ENCODE assay signal across 8 cellular contexts in the genomic region with DNA sequence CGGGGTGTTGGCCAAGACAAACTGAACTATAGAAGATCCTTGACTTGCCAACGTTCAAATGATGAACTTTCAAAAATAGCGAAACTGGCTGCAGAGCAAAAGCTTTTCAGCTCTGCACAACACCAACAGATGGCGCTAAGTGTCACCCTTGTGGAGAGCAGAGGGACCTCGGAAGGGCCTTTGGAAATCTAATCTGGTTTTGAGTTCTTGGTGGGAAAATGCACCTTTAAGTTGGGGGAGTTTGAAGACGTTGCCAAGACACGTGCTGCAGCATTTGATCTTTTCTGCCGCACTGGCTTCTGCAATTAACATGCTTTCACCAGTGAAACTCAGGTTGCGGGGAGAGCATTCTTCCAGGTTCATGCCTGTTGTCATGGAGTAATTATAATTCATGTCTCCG. TPM values are rescaled to one million over a fixed set of nuclear protein-coding genes. Genes with fewer than 3 reads are reported as not detected.
A peak's percentile ranks its signal among the peaks of the same experiment; 100 is the strongest.
DNase-seq lines count a peak whose midpoint lies in the region; ATAC-seq and TF ChIP-seq lines count a peak whose summit lies in the region.

No MANE protein-coding gene starts in this region.

- WGBS in right cardiac atrium: 41% methylated on average over 10 of the region's 10 CpGs

- DNase-seq in cardiac muscle cell (ENCODE audit: low read depth in 1 of 2, low spot score in 1 of 2): peak; percentile 17 to 52
- no peak for DNase-seq in right cardiac atrium
- DNase-seq in NCI-H526 (lab: John Stamatoyannopoulos, UW): peak; percentile 11 to 70
- DNase-seq in colonic mucosa: peak; percentile 20
- no peak for DNase-seq in retinal pigment epithelial cell (ENCODE audit: low read depth)
- DNase-seq in activated naive CD4-positive, alpha-beta T cell treated with anti-CD3 and anti-CD28 coated beads, Interleukin-2, amount 50 U/mL, for 16 hours: no peak

- TF ChIP-seq CTCF in cardiac muscle cell (IDR thresholded peaks at IDR 0.05; ENCODE audit: low read depth, low read length): peak; percentile 38
- peak; percentile 50 for TF ChIP-seq CTCF in colonic mucosa (IDR thresholded peaks at IDR 0.05)
- peak; percentile 74 for TF ChIP-seq CTCF in retinal pigment epithelial cell (conservative IDR thresholded peaks at IDR 0.05; ENCODE audit: low read depth, low read length)

- no peaks in the 10 kb centered on the region for H3K36me3 ChIP-seq in cardiac muscle cell
- H3K36me3 ChIP-seq in colonic mucosa: no peaks in the 10 kb centered on the region

- no peak overlapping the region for H3K9ac ChIP-seq in colonic mucosa (ENCODE audit: low read depth in 2 of 2, low read length in 2 of 2)

- no peaks in the 10 kb centered on the region for H3K9me3 ChIP-seq in cardiac muscle cell (ENCODE audit: low read depth)
- no peaks in the 10 kb centered on the region for H3K9me3 ChIP-seq in right cardiac atrium (ENCODE audit: control insufficient read depth, low read length)
- no peaks in the 10 kb centered on the region for H3K9me3 ChIP-seq in colonic mucosa

- intact Hi-C loops in right cardiac atrium (cut with DNase I): no loop called here
- intact Hi-C loops in colonic mucosa (cut with DNase I): no loop called here

- H3K4me1 ChIP-seq in cardiac muscle cell (ENCODE audit: low read depth) (peaks cover 9% of the 10 kb centered on the region), right cardiac atrium (ENCODE audit: control insufficient read depth, insufficient read depth, low read length) (no peaks in the 10 kb centered on the region), colonic mucosa (no peaks in the 10 kb centered on the region)

- H3K27me3 ChIP-seq in cardiac muscle cell (no peaks in the 10 kb centered on the region), right cardiac atrium (ENCODE audit: control insufficient read depth, insufficient read depth) (no peaks in the 10 kb centered on the region), colonic mucosa (no peaks in the 10 kb centered on the region)

- H3K4me3 ChIP-seq in cardiac muscle cell (no peak overlapping the region), right cardiac atrium (ENCODE audit: low read length) (no peak overlapping the region), colonic mucosa (no peak overlapping the region), retinal pigment epithelial cell (ENCODE audit: low read length) (no peak overlapping the region)

- H3K27ac ChIP-seq in cardiac muscle cell (no peak overlapping the region), right cardiac atrium (ENCODE audit: low read length) (no peak overlapping the region), colonic mucosa (no peak overlapping the region)

- no peak for ATAC-seq in right cardiac atrium
- ATAC-seq in GM18873 (IDR thresholded peaks at IDR 0.05; ENCODE audit: low FRiP score, unreplicated experiment): no peak
- no peak for ATAC-seq in HG03095 (IDR thresholded peaks at IDR 0.05; ENCODE audit: unreplicated experiment)

RNA-seq across cellular contexts. Expression of gene WDR11, which starts 26.3 kb away (rescaled TPM):
- 31.6 and 40.3 TPM in 2 replicates for total RNA-seq in cardiac muscle cell
- polyA plus RNA-seq in cardiac muscle cell: 31.2 and 32.2 TPM in 2 replicates
- 10 to 100 TPM; 14.6 to 21.9 (median 16.8) TPM for total RNA-seq in right cardiac atrium
- polyA plus RNA-seq in right cardiac atrium: 10.2 TPM
- total RNA-seq in colonic mucosa: 10 to 100 TPM; 35.5 to 42.2 TPM

Comparison
In these comparisons a context has a peak if more than half of its experiments do, and no peak if none do; other contexts are left out.
1. DNase-seq: peak in cardiac muscle cell (2 of 2), NCI-H526 (2 of 2) and colonic mucosa (single experiment); none in right cardiac atrium (0 of 3), retinal pigment epithelial cell (single experiment) and activated naive CD4-positive, alpha-beta T cell treated with anti-CD3 and anti-CD28 coated beads, Interleukin-2, amount 50 U/mL, for 16 hours (single experiment).
2. Peak in every context shown above with its lines, with median percentiles within 50 percentile points of each other: CTCF ChIP-seq.